11 cellular contexts compared by ENCODE assay signal in the genomic region with DNA sequence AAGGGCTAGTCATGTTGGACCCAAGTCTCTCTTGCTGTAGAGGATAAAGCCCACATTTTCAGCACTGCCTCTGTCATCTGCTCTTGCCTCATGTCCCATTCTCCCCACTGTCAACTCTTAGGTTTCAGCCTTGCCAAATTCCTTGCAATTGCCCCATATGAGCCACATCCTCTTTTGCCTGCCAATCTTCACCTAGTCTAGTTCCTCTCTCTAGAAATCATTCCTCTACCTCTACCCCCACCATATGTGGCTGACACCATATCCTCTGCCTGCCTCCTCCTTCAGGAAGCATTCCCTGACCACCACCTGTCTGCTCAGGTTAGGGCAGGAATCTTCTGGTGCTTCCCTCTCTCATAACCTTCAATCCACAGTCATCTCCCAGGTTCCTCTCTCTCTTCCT. TPM values are rescaled to one million over a fixed set of nuclear protein-coding genes. Genes with fewer than 3 reads are reported as not detected.
A peak's percentile ranks its signal among the peaks of the same experiment; 100 is the strongest.
DNase-seq lines count a peak whose midpoint lies in the region; ATAC-seq, FAIRE-seq and TF ChIP-seq lines count a peak whose summit lies in the region.
"Had no signal": no experiment of that assay in that cellular context is flagged by ENCODE, and none has a peak within 500 bp of the region (broad histone marks: within the 10 kb centered on the region; RNA-seq: fewer than 3 reads in every experiment).

No MANE protein-coding gene starts in this region.

- H3K27ac ChIP-seq in astrocyte (ENCODE audit: low read depth, low read length) (no peak overlapping the region), lower lobe of right lung (peak overlapping the region; percentile 73)

- no peaks in the 10 kb centered on the region for H3K9me3 Mint-ChIP-seq in astrocyte (ENCODE audit: unreplicated experiment)
- H3K9me3 Mint-ChIP-seq: activated naive CD4-positive, alpha-beta T cell treated with anti-CD3 and anti-CD28 coated beads, Interleukin-2, amount 50 U/mL, for 72 hours had no signal

- H3K4me3 ChIP-seq in astrocyte (ENCODE audit: insufficient read depth, low read depth, low read length), result no peak overlapping the region
- H3K4me3 ChIP-seq in lower lobe of right lung, result no peak overlapping the region

- H3K27me3 ChIP-seq in astrocyte (ENCODE audit: insufficient read depth, low read length) (no peaks in the 10 kb centered on the region), lower lobe of right lung (ENCODE audit: low read depth) (no peaks in the 10 kb centered on the region)

- no peaks in the 10 kb centered on the region for H3K9me3 ChIP-seq in astrocyte (ENCODE audit: insufficient read depth, low read depth, low read length)
- H3K9me3 ChIP-seq in lower lobe of right lung, result no peaks in the 10 kb centered on the region

- H3K36me3 ChIP-seq in astrocyte (ENCODE audit: insufficient read depth, low read length) (peaks cover 3% of the 10 kb centered on the region), lower lobe of right lung (peaks cover 9% of the 10 kb centered on the region)

- TF ChIP-seq CTCF in astrocyte (IDR thresholded peaks at IDR 0.05; ENCODE audit: insufficient read depth, low read depth, low read length) (no peak), lower lobe of right lung (IDR thresholded peaks at IDR 0.05) (no peak)

- FAIRE-seq in astrocyte (lab: Jason Lieb, UNC), result no peak

- H4K20me1 ChIP-seq in astrocyte (ENCODE audit: insufficient read depth, low read length), result peaks cover 27% of the 10 kb centered on the region

- intact Hi-C loops in lower lobe of right lung (cut with DNase I), result no loop called here

- DNase-seq in Ammon's horn (ENCODE audit: low spot score), result peak; percentile 57
- peak; percentile 58 for DNase-seq in HT1080 (ENCODE audit: low read depth)
- DNase-seq in astrocyte (ENCODE audit: low read depth), result no peak
- no peak for DNase-seq in lower lobe of right lung
- DNase-seq in NCI-H524 (lab: John Stamatoyannopoulos, UW), result no peak
- DNase-seq in stimulated activated CD4-positive, alpha-beta T cell treated with anti-CD3 and anti-CD28 coated beads, Interleukin-2, amount 100 ng/mL, for 48 hours, result no peak
- no peak for DNase-seq in effector CD4-positive, alpha-beta T cell
- no peak for DNase-seq in activated naive CD4-positive, alpha-beta T cell treated with anti-CD3 and anti-CD28 coated beads, Interleukin-2, amount 50 U/mL, for 16 hours
- DNase-seq: DMS153, hypothalamus had no signal

- no peak overlapping the region for H2AFZ ChIP-seq in astrocyte (ENCODE audit: low read depth, low read length)

- H3K4me1 ChIP-seq in astrocyte (ENCODE audit: insufficient read depth, low read length) (peaks cover 45% of the 10 kb centered on the region), lower lobe of right lung (peaks cover 87% of the 10 kb centered on the region)

- no peaks in the 10 kb centered on the region for H3K27me3 Mint-ChIP-seq in astrocyte (ENCODE audit: low read depth, unreplicated experiment)

- peak overlapping the region; percentile 3 for H3K4me2 ChIP-seq in astrocyte (ENCODE audit: low read length)

- H3K27ac Mint-ChIP-seq in astrocyte (ENCODE audit: unreplicated experiment), result peak overlapping the region; percentile 62

- H3K79me2 ChIP-seq in astrocyte (ENCODE audit: insufficient read depth, low read length), result peaks cover 48% of the 10 kb centered on the region

- H3K4me1 Mint-ChIP-seq in astrocyte (ENCODE audit: low read depth, unreplicated experiment), result peaks cover 59% of the 10 kb centered on the region

- H3K9ac ChIP-seq in astrocyte (ENCODE audit: low read length), result no peak overlapping the region

- H3K36me3 Mint-ChIP-seq in astrocyte (ENCODE audit: low read depth, unreplicated experiment), result peaks cover 17% of the 10 kb centered on the region

- peak; percentile 8 to 9 for ATAC-seq in lower lobe of right lung
- ATAC-seq: activated naive CD4-positive, alpha-beta T cell treated with anti-CD3 and anti-CD28 coated beads, Interleukin-2, amount 50 U/mL, for 72 hours had no signal

- H3K4me3 Mint-ChIP-seq in astrocyte (ENCODE audit: unreplicated experiment), result no peak overlapping the region

RNA-seq across cellular contexts. Expression of gene SLC9A1, which starts 38.2 kb away (rescaled TPM):
- total RNA-seq in HT1080 (2014; rRNA removed; shearing (Covaris generic)), result 11.3 and 13.1 TPM in 2 replicates
- 15.7 and 16.6 TPM in 2 replicates for polyA plus RNA-seq in HT1080 (2015; cell fraction: cytosol; rRNA removed)
- 25.0 and 25.9 TPM in 2 replicates for polyA plus RNA-seq in HT1080 (2015; cell fraction: nucleus; rRNA removed)
- total RNA-seq in astrocyte, result 49.3 and 55.0 TPM in 2 replicates
- total RNA-seq in lower lobe of right lung, result 57.7 TPM

Comparison
In these comparisons a context has a peak if more than half of its experiments do, and no peak if none do; other contexts are left out.
1. DNase-seq: peak in Ammon's horn (single experiment) and HT1080 (single experiment); none in astrocyte (single experiment), lower lobe of right lung (single experiment), NCI-H524 (0 of 2), stimulated activated CD4-positive, alpha-beta T cell treated with anti-CD3 and anti-CD28 coated beads, Interleukin-2, amount 100 ng/mL, for 48 hours (0 of 2), effector CD4-positive, alpha-beta T cell (single experiment) and activated naive CD4-positive, alpha-beta T cell treated with anti-CD3 and anti-CD28 coated beads, Interleukin-2, amount 50 U/mL, for 16 hours (single experiment).